9 cellular contexts compared by ENCODE assay signal in the genomic region with DNA sequence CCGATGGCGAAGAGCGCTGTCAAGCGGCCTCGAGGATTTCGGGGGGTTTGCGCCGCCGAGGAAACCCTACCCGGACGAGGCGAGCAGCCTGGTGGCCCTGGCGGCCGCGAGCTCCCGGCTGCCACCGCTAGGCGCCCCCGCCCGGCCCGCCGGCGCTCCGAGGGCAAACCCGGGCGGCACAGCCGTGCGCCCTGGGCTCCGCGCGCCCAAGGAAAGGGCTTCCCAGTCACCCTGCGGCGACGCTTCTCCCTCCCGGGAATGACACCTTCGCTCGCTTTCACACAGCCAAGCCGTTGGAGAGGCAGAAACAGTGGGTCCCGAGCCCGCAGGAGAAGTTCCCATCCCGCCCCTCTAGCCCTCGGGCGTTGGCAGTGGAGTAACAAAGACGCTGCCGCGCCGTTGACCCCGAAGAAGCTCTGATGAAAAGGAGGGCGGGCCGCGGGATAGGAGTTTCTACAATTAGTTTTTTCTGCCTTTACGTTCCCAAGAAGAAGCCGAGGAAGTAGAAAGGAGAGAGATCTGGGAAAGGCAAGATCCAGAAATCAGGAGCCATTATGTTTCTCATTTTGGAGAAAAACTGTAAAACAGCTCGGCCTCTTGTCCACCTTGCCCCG.
DNase-seq lines count a peak whose midpoint lies in the region; ATAC-seq and TF ChIP-seq lines count a peak whose summit lies in the region.
"Had no signal": no experiment of that assay in that cellular context is flagged by ENCODE, and none has a peak within 500 bp of the region (broad histone marks: within the 10 kb centered on the region; RNA-seq: fewer than 3 reads in every experiment).

No MANE protein-coding gene starts in this region.

- H3K4me1 ChIP-seq in mesenchymal stem cell (ENCODE audit: control insufficient read depth, insufficient read depth, low read depth, low read length): peaks cover 32% of the 10 kb centered on the region

- peak overlapping the region; percentile 31 for H4K8ac ChIP-seq in mesenchymal stem cell (ENCODE audit: low read length)

- peak overlapping the region; percentile 54 for H2BK5ac ChIP-seq in mesenchymal stem cell (ENCODE audit: low read depth, low read length, poor library complexity, severe bottlenecking)

- no peak overlapping the region for H3K14ac ChIP-seq in mesenchymal stem cell (ENCODE audit: low read length in 2 of 2)

- no peak overlapping the region for H3K9ac ChIP-seq in mesenchymal stem cell (ENCODE audit: low read length)

- no peak overlapping the region for H2AK5ac ChIP-seq in mesenchymal stem cell (ENCODE audit: low read length, severe bottlenecking)

- DNase-seq in AG10803 (ENCODE audit: low read depth) (no peak), H7 (peak; percentile 92), mesenchymal stem cell (peak; percentile 48), NCI-H774 (lab: John Stamatoyannopoulos, UW) (no peak), CD1c-positive myeloid dendritic cell (ENCODE audit: extremely low spot score) (no peak)
- DNase-seq: NCI-H2081 had no signal

- H3K9me3 ChIP-seq in mesenchymal stem cell (ENCODE audit: control insufficient read depth, low read length): no peaks in the 10 kb centered on the region

- H2BK120ac ChIP-seq in mesenchymal stem cell (ENCODE audit: low read depth, low read length): no peak overlapping the region

- peaks cover 0 to 22% (median 8%) of the 10 kb centered on the region in 5 experiments for H3K9me3 Mint-ChIP-seq in brain

- peak overlapping the region; percentile 34 for H3K4me3 ChIP-seq in AG10803 (ENCODE audit: low read length)
- peak overlapping the region; percentile 18 for H3K4me3 ChIP-seq in H7 (ENCODE audit: insufficient read depth, low read depth, low read length)
- no peak overlapping the region for H3K4me3 ChIP-seq in mesenchymal stem cell (ENCODE audit: insufficient read depth in 1 of 2, low read depth in 1 of 2, low read length in 2 of 2)

- no peaks in the 10 kb centered on the region for H3K79me1 ChIP-seq in mesenchymal stem cell (replicated peaks; ENCODE audit: low read length, poor library complexity, severe bottlenecking)

- H3K4me1 Mint-ChIP-seq in brain: peaks cover 24% of the 10 kb centered on the region

- H3K27me3 Mint-ChIP-seq in brain: peaks cover 100% of the 10 kb centered on the region

- H2AFZ ChIP-seq in mesenchymal stem cell (ENCODE audit: low read depth, low read length): no peak overlapping the region

- H3K36me3 Mint-ChIP-seq in brain: no peaks in the 10 kb centered on the region

- H4K91ac ChIP-seq in mesenchymal stem cell (ENCODE audit: low read length): no peak overlapping the region

- H3K27ac Mint-ChIP-seq in brain: peak overlapping the region in 1 of 5 experiments; percentile 44

- H3K36me3 ChIP-seq in H7 (replicated peaks; ENCODE audit: control insufficient read depth, insufficient read depth, low read length) (no peaks in the 10 kb centered on the region), mesenchymal stem cell (ENCODE audit: control insufficient read depth in 1 of 2, insufficient read depth in 2 of 2, low read depth in 1 of 2, low read length in 2 of 2) (no peaks in the 10 kb centered on the region)

- peak overlapping the region; percentile 52 to 79 (median 76) for H3K4me3 Mint-ChIP-seq in brain

- peak overlapping the region in 1 of 2 experiments; percentile 14 for H3K23ac ChIP-seq in mesenchymal stem cell (ENCODE audit: low read length in 2 of 2)

- ATAC-seq in GM19351 (IDR thresholded peaks at IDR 0.05; ENCODE audit: unreplicated experiment) (no peak), GM19467 (IDR thresholded peaks at IDR 0.05; ENCODE audit: unreplicated experiment) (no peak)

- peak overlapping the region; percentile 78 for H3K4me2 ChIP-seq in mesenchymal stem cell (ENCODE audit: low read length, poor library complexity, severe bottlenecking)

- H3K27me3 ChIP-seq in H7 (ENCODE audit: control insufficient read depth, insufficient read depth, low read length) (peaks cover 91% of the 10 kb centered on the region), mesenchymal stem cell (ENCODE audit: control insufficient read depth in 1 of 2, insufficient read depth in 1 of 2, low read length in 2 of 2) (peaks cover 67 to 100% of the 10 kb centered on the region in 2 experiments)

- peak overlapping the region in 1 of 2 experiments; percentile 73 for H2BK12ac ChIP-seq in mesenchymal stem cell (ENCODE audit: low read length in 2 of 2)

- no peak overlapping the region for H3K27ac ChIP-seq in mesenchymal stem cell (ENCODE audit: low read length, poor library complexity, severe bottlenecking)

- H3K18ac ChIP-seq in mesenchymal stem cell (ENCODE audit: low read depth in 1 of 2, low read length in 2 of 2): peak overlapping the region in 1 of 2 experiments; percentile 11

- TF ChIP-seq CTCF in AG10803 (conservative IDR thresholded peaks at IDR 0.05; ENCODE audit: low read length): no peak
- TF ChIP-seq CTCF in brain (conservative IDR thresholded peaks at IDR 0.05): peak in 1 of 2 experiments; percentile 31

- 2% methylated on average over 48 of the region's 55 CpGs for WGBS in mesenchymal stem cell

- no peak overlapping the region for H3K4ac ChIP-seq in mesenchymal stem cell (ENCODE audit: low read depth in 1 of 2, low read length in 2 of 2)

- H2BK15ac ChIP-seq in mesenchymal stem cell (ENCODE audit: low read depth, poor library complexity, severe bottlenecking): no peak overlapping the region

Comparison
In these comparisons a context has a peak if more than half of its experiments do, and no peak if none do; other contexts are left out.
1. DNase-seq: peak in H7 (single experiment) and mesenchymal stem cell (single experiment); none in AG10803 (single experiment), NCI-H774 (single experiment) and CD1c-positive myeloid dendritic cell (single experiment).
2. H3K4me3 ChIP-seq: peak in AG10803 (single experiment) and H7 (single experiment); none in mesenchymal stem cell (0 of 2).